In the genomic region with DNA sequence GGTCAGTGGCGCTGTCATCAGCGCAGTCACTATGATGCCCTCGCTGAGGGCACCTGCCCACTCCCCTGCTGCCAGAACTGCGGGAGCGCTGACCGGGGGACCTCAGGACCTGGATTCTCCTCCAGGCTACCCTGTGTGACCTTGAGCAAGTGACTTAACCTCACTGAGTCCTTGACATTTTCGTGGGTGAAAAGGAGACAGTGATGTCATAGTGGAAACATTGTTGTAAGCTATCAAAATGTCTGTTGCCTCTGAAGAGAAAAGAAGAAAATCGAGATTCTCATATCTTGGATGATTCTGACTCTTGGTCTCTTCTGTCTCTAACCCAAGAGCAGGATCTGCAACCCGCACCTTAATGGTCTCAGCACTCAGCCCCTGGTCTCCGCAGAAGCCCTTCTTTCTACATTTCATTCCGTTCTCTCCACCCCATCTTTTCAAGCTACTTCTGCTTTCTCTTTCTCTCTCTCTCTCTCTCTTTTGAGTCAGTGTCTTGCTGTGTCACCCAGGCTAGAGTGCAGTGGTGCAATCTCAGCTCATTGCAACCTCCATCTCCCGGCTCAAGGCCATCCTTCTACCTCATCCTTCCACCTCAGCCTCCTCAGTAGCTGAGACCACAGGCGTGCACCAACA, we compare ENCODE assay signal across 6 cellular contexts. TPM values are rescaled to one million over a fixed set of nuclear protein-coding genes. Genes with fewer than 3 reads are reported as not detected.
A peak's percentile ranks its signal among the peaks of the same experiment; 100 is the strongest.
DNase-seq lines count a peak whose midpoint lies in the region; TF ChIP-seq lines count a peak whose summit lies in the region.

No MANE protein-coding gene starts in this region.

- DNase-seq in stimulated activated CD4-positive, alpha-beta T cell treated with anti-CD3 and anti-CD28 coated beads, Interleukin-12 subunit alpha, Interleukin-12 subunit beta, amount 100 ng/mL, for 4 hours: peak; percentile 22
- no peak for DNase-seq in stimulated activated CD4-positive, alpha-beta T cell treated with anti-CD3 and anti-CD28 coated beads, Interleukin-4, amount 100 ng/mL, for 1 hour
- peak; percentile 77 for DNase-seq in SIG-M5 (lab: John Stamatoyannopoulos, UW)
- no peak for DNase-seq in epithelial cell of proximal tubule (ENCODE audit: low read depth)
- peak; percentile 57 for DNase-seq in stimulated activated CD4-positive, alpha-beta T cell treated with anti-CD3 and anti-CD28 coated beads, Interleukin-1b, Interleukin-23, amount 100 ng/mL, for 48 hours
- no peak for DNase-seq in H4 (ENCODE audit: low spot score)

- TF ChIP-seq CTCF in epithelial cell of proximal tubule (conservative IDR thresholded peaks at IDR 0.05; ENCODE audit: low read depth, low read length): no peak

- peak overlapping the region; percentile 94 for H3K4me3 ChIP-seq in epithelial cell of proximal tubule (ENCODE audit: low read depth, low read length)

RNA-seq across cellular contexts. Expression of gene TUBA4A, which starts 1.0 kb away (rescaled TPM):
- total RNA-seq in epithelial cell of proximal tubule: 191 and 196 TPM in 2 replicates
- 6.2 and 9.3 TPM in 2 replicates for total RNA-seq in H4 (2014; rRNA removed; shearing (Covaris generic))

RNA-seq across cellular contexts. Expression of gene TUBA4B, which starts 1.7 kb away (rescaled TPM):
- 0.52 TPM in 1 of 2 replicates, not detected in the other for total RNA-seq in epithelial cell of proximal tubule
- not detected in 2 replicates for total RNA-seq in H4 (2014; rRNA removed; shearing (Covaris generic))

RNA-seq across cellular contexts. Expression of gene STK16, which starts 9.4 kb away (rescaled TPM):
- total RNA-seq in epithelial cell of proximal tubule: 10.1 and 17.5 TPM in 2 replicates
- total RNA-seq in H4 (2014; rRNA removed; shearing (Covaris generic)): 32.8 and 42.1 TPM in 2 replicates

RNA-seq across cellular contexts. Expression of gene GLB1L, which starts 9.5 kb away (rescaled TPM):
- total RNA-seq in epithelial cell of proximal tubule: 10.4 and 11.0 TPM in 2 replicates
- total RNA-seq in H4 (2014; rRNA removed; shearing (Covaris generic)): 5.7 and 7.6 TPM in 2 replicates

RNA-seq across cellular contexts. Expression of gene DNAJB2, which starts 24.5 kb away (rescaled TPM):
- 31.8 and 54.8 TPM in 2 replicates for total RNA-seq in epithelial cell of proximal tubule
- 16.1 and 18.3 TPM in 2 replicates for total RNA-seq in H4 (2014; rRNA removed; shearing (Covaris generic))

Comparison
In these comparisons a context has a peak if more than half of its experiments do, and no peak if none do; other contexts are left out.
1. DNase-seq: peak in stimulated activated CD4-positive, alpha-beta T cell treated with anti-CD3 and anti-CD28 coated beads, Interleukin-12 subunit alpha, Interleukin-12 subunit beta, amount 100 ng/mL, for 4 hours (single experiment), SIG-M5 (single experiment) and stimulated activated CD4-positive, alpha-beta T cell treated with anti-CD3 and anti-CD28 coated beads, Interleukin-1b, Interleukin-23, amount 100 ng/mL, for 48 hours (single experiment); none in stimulated activated CD4-positive, alpha-beta T cell treated with anti-CD3 and anti-CD28 coated beads, Interleukin-4, amount 100 ng/mL, for 1 hour (single experiment), epithelial cell of proximal tubule (single experiment) and H4 (single experiment).
2. RNA of gene TUBA4A, which starts 1.0 kb away (total RNA-seq): 191 to 196 TPM in epithelial cell of proximal tubule; 6.2 to 9.3 TPM in H4; every median in the first group is over 10 times any median in the second.